8 cellular contexts compared by ENCODE assay signal in the genomic region with DNA sequence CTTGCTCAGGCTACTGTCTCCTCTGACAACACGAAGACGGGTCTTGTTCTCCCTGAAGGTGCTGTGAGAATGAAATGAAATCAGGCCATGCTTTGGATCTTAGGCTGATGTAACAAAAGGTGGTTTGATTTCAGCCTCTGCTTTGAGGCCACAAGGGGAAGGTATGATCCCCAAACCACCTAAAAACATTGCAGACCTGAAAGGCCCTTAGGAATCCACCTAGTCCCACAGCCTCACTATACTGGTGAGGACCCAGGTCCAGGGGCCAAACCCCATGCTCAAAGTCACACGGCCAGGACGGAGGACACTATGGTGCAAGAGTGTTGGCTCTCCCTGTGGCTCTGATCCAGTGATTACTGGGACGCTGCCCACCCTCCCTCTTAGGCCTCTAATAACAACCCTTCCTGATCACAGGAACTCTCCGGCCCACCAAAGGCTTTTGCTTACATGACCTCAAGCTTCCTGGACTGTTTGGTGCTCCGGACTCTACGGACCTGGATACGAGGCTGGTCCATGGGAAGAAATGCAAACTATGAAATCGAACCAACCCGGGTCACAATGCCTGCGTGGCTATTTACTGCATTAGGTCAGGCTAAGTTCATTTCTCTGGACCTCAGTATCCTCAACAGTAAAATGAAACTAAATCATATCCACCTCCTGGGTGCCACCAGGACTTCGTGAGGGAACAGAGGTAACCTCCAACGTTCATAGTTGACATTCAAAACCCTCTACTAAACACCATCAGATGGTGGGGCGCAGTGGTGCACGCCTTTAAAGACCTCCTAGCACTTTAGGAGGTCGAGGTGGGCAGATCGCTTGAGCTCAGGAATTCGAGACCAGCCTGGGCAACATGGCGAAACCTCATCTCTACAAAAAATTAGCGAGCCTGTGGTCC. TPM values are rescaled to one million over a fixed set of nuclear protein-coding genes. Genes with fewer than 3 reads are reported as not detected.
DNase-seq lines count a peak whose midpoint lies in the region; ATAC-seq, FAIRE-seq and TF ChIP-seq lines count a peak whose summit lies in the region.

No MANE protein-coding gene starts in this region.

- peak overlapping the region; percentile 94 for H3K4me2 ChIP-seq in HepG2 (ENCODE audit: low read depth, low read length)

- no peak for TF ChIP-seq RAD21 in HepG2 (CRISPR knock-in tag; IDR thresholded peaks at IDR 0.05)

- H3K4me1 Mint-ChIP-seq in activated T-cell treated with anti-CD3 and anti-CD28 coated beads, Interleukin-2, amount 50 U/mL, for 72 hours (ENCODE audit: low read depth): peaks cover 74% of the 10 kb centered on the region

- ATAC-seq in activated T-cell treated with anti-CD3 and anti-CD28 coated beads, Interleukin-2, amount 50 U/mL, for 72 hours (replicated peaks in 1 of 2): no peak
- ATAC-seq in HepG2: peak; percentile 24
- no peak for ATAC-seq in upper lobe of left lung (ENCODE audit: low FRiP score in 2 of 2)
- ATAC-seq in HG03439 (IDR thresholded peaks at IDR 0.05; ENCODE audit: unreplicated experiment): no peak

- TF ChIP-seq POLR2A in HepG2 (IDR thresholded peaks at IDR 0.05; ENCODE audit: insufficient read depth in 1 of 2, low read depth in 2 of 2, low read length in 2 of 2): no peak
- TF ChIP-seq POLR2A in upper lobe of left lung (IDR thresholded peaks at IDR 0.05): peak in 1 of 4 donors; percentile 54

- no peak overlapping the region for H2AFZ ChIP-seq in HepG2 (ENCODE audit: low read length)

- H3K27ac ChIP-seq in ascending aorta (peak overlapping the region; percentile 87), HepG2 (ENCODE audit: extremely low read length, insufficient read depth, low read length) (peak overlapping the region; percentile 85), upper lobe of left lung (peak overlapping the region; percentile 95 to 97 (median 96))

- peak overlapping the region; percentile 95 for H3K27ac Mint-ChIP-seq in activated T-cell treated with anti-CD3 and anti-CD28 coated beads, Interleukin-2, amount 50 U/mL, for 72 hours

- H3K27me3 Mint-ChIP-seq in activated T-cell treated with anti-CD3 and anti-CD28 coated beads, Interleukin-2, amount 50 U/mL, for 72 hours (ENCODE audit: low read depth): no peaks in the 10 kb centered on the region

- H3K36me3 Mint-ChIP-seq in activated T-cell treated with anti-CD3 and anti-CD28 coated beads, Interleukin-2, amount 50 U/mL, for 72 hours (ENCODE audit: insufficient read depth in 2 of 2): peaks cover 47 to 51% of the 10 kb centered on the region in 2 donors

- BruUV-seq in HepG2 (replicated peaks; lab: Mats Ljungman, UMichigan): no TSS peak

- TF ChIP-seq CTCF in ascending aorta (IDR thresholded peaks at IDR 0.05) (no peak), HepG2 (CRISPR knock-in tag; IDR thresholded peaks at IDR 0.05) (no peak), upper lobe of left lung (IDR thresholded peaks at IDR 0.05) (no peak)

- peaks cover 0 to 2% of the 10 kb centered on the region in 2 donors for H3K9me3 Mint-ChIP-seq in activated T-cell treated with anti-CD3 and anti-CD28 coated beads, Interleukin-2, amount 50 U/mL, for 72 hours

- DNase-seq in activated T-cell treated with anti-CD3 and anti-CD28 coated beads, Interleukin-2, amount 50 U/mL, for 72 hours: peak in 1 of 2 donors; percentile 23
- DNase-seq in activated T-cell treated with anti-CD3 and anti-CD28 coated beads for 4 hours: no peak
- no peak for DNase-seq in ascending aorta (ENCODE audit: low spot score in 2 of 2)
- DNase-seq in HepG2 (ENCODE audit: low spot score): peak; percentile 57
- peak in 1 of 2 donors; percentile 62 for DNase-seq in upper lobe of left lung
- DNase-seq in NCI-H1930 (lab: John Stamatoyannopoulos, UW): no peak
- no peak for DNase-seq in effector CD4-positive, alpha-beta T cell

- peaks cover 0 to 17% of the 10 kb centered on the region in 2 donors for H3K4me1 ChIP-seq in ascending aorta
- H3K4me1 ChIP-seq in HepG2 (ENCODE audit: insufficient read depth, low read length): peaks cover 52% of the 10 kb centered on the region
- peaks cover 53 to 73% (median 59%) of the 10 kb centered on the region in 4 donors for H3K4me1 ChIP-seq in upper lobe of left lung

- H3K36me3 ChIP-seq in ascending aorta (peaks cover 0 to 10% of the 10 kb centered on the region in 2 donors), HepG2 (replicated peaks in 1 of 2; ENCODE audit: control insufficient read depth in 1 of 2, insufficient read depth in 2 of 2, low read length in 2 of 2) (peaks cover 9 to 19% of the 10 kb centered on the region in 2 experiments), upper lobe of left lung (peaks cover 6 to 17% (median 8%) of the 10 kb centered on the region in 4 donors)

- peaks cover 49% of the 10 kb centered on the region for H3K79me2 ChIP-seq in HepG2 (ENCODE audit: insufficient read depth, low read length)

- H3K4me3 ChIP-seq in ascending aorta: peak overlapping the region; percentile 91 to 92
- peak overlapping the region; percentile 96 to 98 (median 98) for H3K4me3 ChIP-seq in HepG2 (replicated peaks in 1 of 3; ENCODE audit: insufficient read depth in 1 of 3, low read depth in 2 of 3, low read length in 3 of 3)
- H3K4me3 ChIP-seq in upper lobe of left lung: peak overlapping the region; percentile 72 to 90 (median 82)

- no peak for TF ChIP-seq EP300 in HepG2 (IDR thresholded peaks at IDR 0.05; ENCODE audit: low read depth in 2 of 2, low read length in 2 of 2)
- no peak; the same call in 1 of the 2 replicates for TF ChIP-seq EP300 in HepG2 (CRISPR knock-in tag; IDR thresholded peaks at IDR 0.05; ENCODE audit: borderline replicate concordance)
- no peak for TF ChIP-seq EP300 in upper lobe of left lung (IDR thresholded peaks at IDR 0.05)

- H3K9me3 ChIP-seq in ascending aorta (no peaks in the 10 kb centered on the region), HepG2 (ENCODE audit: low read length) (no peaks in the 10 kb centered on the region), upper lobe of left lung (no peaks in the 10 kb centered on the region)

- intact Hi-C loops in ascending aorta (cut with DNase I) (loop anchor here (5.0 kb wide), 1 partner anchor 65 kb away; a partner anchor contains a TSS), HepG2 (cut with micrococcal nuclease; ENCODE audit: unreplicated experiment) (no loop called here)

- H3K9ac ChIP-seq in HepG2 (ENCODE audit: insufficient read depth, low read depth, low read length): peak overlapping the region; percentile 88

- no peak for FAIRE-seq in HepG2 (lab: Jason Lieb, UNC)

- peaks cover 19% of the 10 kb centered on the region for H4K20me1 ChIP-seq in HepG2 (ENCODE audit: insufficient read depth, low read length)

- H3K4me3 Mint-ChIP-seq in activated T-cell treated with anti-CD3 and anti-CD28 coated beads, Interleukin-2, amount 50 U/mL, for 72 hours: peak overlapping the region; percentile 92 to 93

- WGBS in HepG2 (ENCODE audit: low lambda C conversion rate): 13% methylated on average over 16 of the region's 21 CpGs
- 27 to 38% methylated on average over 15 to 21 of the region's 21 CpGs for WGBS in upper lobe of left lung, 2 donors

- POLR2A ChIA-PET in HepG2 (lab: Yijun Ruan, JAX): interaction anchor here (0.6 to 2.7 kb wide), 5 partner anchors 12 to 48 kb away, joined by 3 to 28 read pairs (median 15); a partner anchor contains a TSS

- H3K27me3 ChIP-seq in ascending aorta (no peaks in the 10 kb centered on the region), HepG2 (ENCODE audit: control insufficient read depth in 1 of 2, insufficient read depth in 2 of 2, low read length in 2 of 2) (no peaks in the 10 kb centered on the region; a peak in 1 of 5 replicates), upper lobe of left lung (no peaks in the 10 kb centered on the region)

- in situ Hi-C loops in HepG2 (cut with HindIII; ENCODE audit: extremely low pct_ligation_motif_present, low pct_unique_long_range_greater_than_20kb): no loop called here

- CTCF ChIA-PET in HepG2 (lab: Yijun Ruan, JAX; ENCODE audit: low intra/inter-chr PET ratio, low total read pairs): interaction anchor here (0.9 kb wide), 1 partner anchor 28 kb away, joined by 3 read pairs; no protein-coding TSS in a partner anchor

RNA-seq across cellular contexts. Expression of a gene that starts 1.5 kb away (rescaled TPM):
- 100 to 1,000 TPM; 197 to 235 TPM for total RNA-seq in activated T-cell treated with anti-CD3 and anti-CD28 coated beads, Interleukin-2, amount 50 U/mL, for 72 hours
- 65.3 TPM for total RNA-seq in ascending aorta
- total RNA-seq in HepG2 (2016; rRNA removed; fragmentation: Illumina TruSeq; extraction: Trizol): 38.3 and 42.2 TPM in 2 replicates
- total RNA-seq in HepG2 (2016; cell fraction: cytosol; rRNA removed; fragmentation: Illumina TruSeq; extraction: Trizol; ENCODE audit: low read depth): 11.5 and 12.7 TPM in 2 replicates
- 30.2 and 40.2 TPM in 2 replicates for total RNA-seq in HepG2 (2016; cell fraction: insoluble cytoplasmic fraction; rRNA removed; fragmentation: Illumina TruSeq; extraction: Trizol)
- 13.6 and 14.8 TPM in 2 replicates for total RNA-seq in HepG2 (2016; cell fraction: membrane; rRNA removed; fragmentation: Illumina TruSeq; extraction: Trizol)
- total RNA-seq in HepG2 (2016; cell fraction: nucleus; rRNA removed; fragmentation: Illumina TruSeq; extraction: Trizol): 60.9 and 76.8 TPM in 2 replicates
- polyA plus RNA-seq in HepG2 (2011; rRNA removed): 30.8 and 37.6 TPM in 2 replicates
- 17.8 and 19.0 TPM in 2 replicates for polyA plus RNA-seq in HepG2 (2011; cell fraction: cytosol; rRNA removed)
- 100 and 122 TPM in 2 replicates for polyA plus RNA-seq in HepG2 (2011; cell fraction: nucleus; rRNA removed)
- polyA plus RNA-seq in HepG2 (2012): 34.2 and 35.8 TPM in 2 replicates
- 1.8 and 2.0 TPM in 2 replicates for polyA plus RNA-seq in HepG2 (2016; cell fraction: cytosol; fragmentation: Illumina TruSeq; extraction: Trizol; ENCODE audit: low read depth)
- polyA plus RNA-seq in HepG2 (2016; cell fraction: insoluble cytoplasmic fraction; fragmentation: Illumina TruSeq; extraction: Trizol; ENCODE audit: low read depth): 32.0 and 43.7 TPM in 2 replicates
- polyA plus RNA-seq in HepG2 (2016; cell fraction: membrane; fragmentation: Illumina TruSeq; extraction: Trizol; ENCODE audit: low read depth): 5.0 and 6.2 TPM in 2 replicates
- 104 and 121 TPM in 2 replicates for polyA plus RNA-seq in HepG2 (2016; cell fraction: nucleus; fragmentation: Illumina TruSeq; extraction: Trizol; ENCODE audit: insufficient read depth, low read depth)
- polyA minus RNA-seq in HepG2 (2011; rRNA and poly(A)+ RNA removed; ENCODE audit: low replicate concordance): 51.6 and 77.7 TPM in 2 replicates
- 27.8 and 28.2 TPM in 2 replicates for polyA minus RNA-seq in HepG2 (2011; cell fraction: cytosol; rRNA and poly(A)+ RNA removed)
- 64.4 and 71.0 TPM in 2 replicates for polyA minus RNA-seq in HepG2 (2011; cell fraction: nucleus; rRNA and poly(A)+ RNA removed)
- 100 to 1,000 TPM in 2 of 6 donors, 10 to 100 TPM in 4; 66.7 to 294 (median 83.0) TPM for total RNA-seq in upper lobe of left lung

RNA-seq across cellular contexts. Expression of a gene that starts 48.5 kb away (rescaled TPM):
- total RNA-seq in activated T-cell treated with anti-CD3 and anti-CD28 coated beads, Interleukin-2, amount 50 U/mL, for 72 hours: 10 to 100 TPM; 16.6 to 17.9 TPM
- total RNA-seq in ascending aorta (4.8 TPM), HepG2 (2016; rRNA removed; fragmentation: Illumina TruSeq; extraction: Trizol) (29.4 and 39.0 TPM in 2 replicates), upper lobe of left lung (10 to 100 TPM in 2 of 6 donors, 1 to 10 TPM in 4; 6.1 to 16.6 (median 9.5) TPM)
- 6.3 and 7.1 TPM in 2 replicates for total RNA-seq in HepG2 (2016; cell fraction: cytosol; rRNA removed; fragmentation: Illumina TruSeq; extraction: Trizol; ENCODE audit: low read depth)
- total RNA-seq in HepG2 (2016; cell fraction: insoluble cytoplasmic fraction; rRNA removed; fragmentation: Illumina TruSeq; extraction: Trizol): 30.1 and 39.1 TPM in 2 replicates
- total RNA-seq in HepG2 (2016; cell fraction: membrane; rRNA removed; fragmentation: Illumina TruSeq; extraction: Trizol): 15.5 and 19.2 TPM in 2 replicates
- 22.5 and 22.8 TPM in 2 replicates for total RNA-seq in HepG2 (2016; cell fraction: nucleus; rRNA removed; fragmentation: Illumina TruSeq; extraction: Trizol)
- polyA plus RNA-seq in HepG2 (2011; rRNA removed): 5.7 and 8.1 TPM in 2 replicates
- polyA plus RNA-seq in HepG2 (2011; cell fraction: cytosol; rRNA removed): 3.4 and 4.6 TPM in 2 replicates
- 4.1 and 5.2 TPM in 2 replicates for polyA plus RNA-seq in HepG2 (2011; cell fraction: nucleus; rRNA removed)
- 9.5 and 14.7 TPM in 2 replicates for polyA plus RNA-seq in HepG2 (2012)
- 3.3 and 3.7 TPM in 2 replicates for polyA plus RNA-seq in HepG2 (2016; cell fraction: cytosol; fragmentation: Illumina TruSeq; extraction: Trizol; ENCODE audit: low read depth)
- 35.9 and 36.8 TPM in 2 replicates for polyA plus RNA-seq in HepG2 (2016; cell fraction: insoluble cytoplasmic fraction; fragmentation: Illumina TruSeq; extraction: Trizol; ENCODE audit: low read depth)
- 6.7 and 7.4 TPM in 2 replicates for polyA plus RNA-seq in HepG2 (2016; cell fraction: membrane; fragmentation: Illumina TruSeq; extraction: Trizol; ENCODE audit: low read depth)
- polyA plus RNA-seq in HepG2 (2016; cell fraction: nucleus; fragmentation: Illumina TruSeq; extraction: Trizol; ENCODE audit: insufficient read depth, low read depth): 29.1 and 29.2 TPM in 2 replicates
- 4.9 and 6.4 TPM in 2 replicates for polyA minus RNA-seq in HepG2 (2011; rRNA and poly(A)+ RNA removed; ENCODE audit: low replicate concordance)
- polyA minus RNA-seq in HepG2 (2011; cell fraction: cytosol; rRNA and poly(A)+ RNA removed): 3.8 and 4.4 TPM in 2 replicates
- polyA minus RNA-seq in HepG2 (2011; cell fraction: nucleus; rRNA and poly(A)+ RNA removed): 9.0 and 10.3 TPM in 2 replicates
